25 cellular contexts compared by ENCODE assay signal in the genomic region with DNA sequence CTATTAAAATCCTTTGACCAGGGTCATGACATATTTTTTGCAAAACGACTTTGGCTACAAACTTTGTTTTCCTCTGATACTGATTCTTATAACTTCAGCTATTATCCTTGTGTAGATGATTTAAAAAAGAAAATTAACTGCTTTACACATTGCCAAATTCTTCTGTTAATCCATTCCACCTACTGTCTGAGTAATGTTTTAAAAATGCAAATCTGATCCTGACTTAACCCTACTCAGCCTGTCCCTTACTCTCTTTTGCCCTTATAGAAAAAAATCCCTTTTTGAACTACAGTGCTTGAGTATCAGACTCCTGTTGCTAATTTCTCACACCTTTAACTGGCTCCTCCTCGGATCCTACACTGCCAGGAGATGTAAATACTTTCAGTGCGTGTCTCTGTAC.
"Had no signal": no experiment of that assay in that cellular context is flagged by ENCODE, and none has a peak within 500 bp of the region (broad histone marks: within the 10 kb centered on the region; RNA-seq: fewer than 3 reads in every experiment).

No MANE protein-coding gene starts in this region.

- H3K4me3 Mint-ChIP-seq: activated T-cell treated with anti-CD3 and anti-CD28 coated beads, Interleukin-2, amount 50 U/mL, for 24 hours; central memory CD8-positive, alpha-beta T cell; natural killer cell; neural progenitor cell had no signal

- ATAC-seq: activated CD4-positive, CD25-positive, alpha-beta regulatory T cell treated with anti-CD3 and anti-CD28 coated beads, Interleukin-2, amount 50 U/mL, for 24 hours; gastrocnemius medialis; lower lobe of right lung; natural killer cell; psoas muscle; right cardiac atrium; stimulated activated naive CD8-positive, alpha-beta T cell treated with anti-CD3 and anti-CD28 coated beads, Interleukin-15, Interleukin-2, amounts not matched to agents 100 U/mL and 50 U/mL, for 24 hours had no signal

- H3K27ac Mint-ChIP-seq: activated T-cell treated with anti-CD3 and anti-CD28 coated beads, Interleukin-2, amount 50 U/mL, for 24 hours; natural killer cell; neural progenitor cell had no signal

- H3K36me3 Mint-ChIP-seq: natural killer cell had no signal

- DNase-seq: activated CD4-positive, alpha-beta T cell treated with anti-CD3 and anti-CD28 coated beads for 48 hours; activated CD4-positive, alpha-beta T cell treated with anti-CD3 and anti-CD28 coated beads, Interleukin-2, amount 50 U/mL, for 48 hours; activated CD8-positive, alpha-beta memory T cell treated with anti-CD3 and anti-CD28 coated beads, Interleukin-2, amount 50 U/mL, for 48 hours; activated gamma-delta T cell; activated naive CD4-positive, alpha-beta T cell treated with anti-CD3 and anti-CD28 coated beads, Interleukin-2, amount 50 U/mL, for 16 hours; activated T-cell treated with anti-CD3 and anti-CD28 coated beads, Interleukin-2, amount 50 U/mL, for 24 hours; amniotic stem cell; dermis blood vessel endothelial cell; effector CD4-positive, alpha-beta T cell; gastrocnemius medialis; glutamatergic neuron; left lung; lower lobe of right lung; natural killer cell; occipital lobe; psoas muscle; right cardiac atrium; stimulated activated CD4-positive, alpha-beta T cell treated with anti-CD3 and anti-CD28 coated beads, Interleukin-4, amount 100 ng/mL, for 1 hour; stimulated activated naive CD8-positive, alpha-beta T cell treated with anti-CD3 and anti-CD28 coated beads, Interleukin-15, Interleukin-2, amounts not matched to agents 100 U/mL and 50 U/mL, for 24 hours had no signal

- H3K27me3 Mint-ChIP-seq: activated T-cell treated with anti-CD3 and anti-CD28 coated beads, Interleukin-2, amount 50 U/mL, for 24 hours; central memory CD8-positive, alpha-beta T cell had no signal

- H3K36me3 ChIP-seq: breast epithelium, gastrocnemius medialis, left lung, lower lobe of right lung, neural progenitor cell, thoracic aorta had no signal

- H3K4me3 ChIP-seq: breast epithelium, gastrocnemius medialis, left lung, lower lobe of right lung, neural progenitor cell, psoas muscle, thoracic aorta had no signal

- H3K4me1 ChIP-seq: breast epithelium, gastrocnemius medialis, parathyroid adenoma, psoas muscle had no signal

- H3K9me3 Mint-ChIP-seq: neural progenitor cell had no signal

- H3K27me3 ChIP-seq: breast epithelium, gastrocnemius medialis, left lung, neural progenitor cell had no signal

- H3K27ac ChIP-seq: breast epithelium, gastrocnemius medialis, left lung, lower lobe of right lung, neural progenitor cell, parathyroid adenoma, psoas muscle, thoracic aorta had no signal

- H3K9me3 ChIP-seq: breast epithelium, gastrocnemius medialis, left lung, lower lobe of right lung, psoas muscle, thoracic aorta had no signal

- H3K4me1 Mint-ChIP-seq: central memory CD8-positive, alpha-beta T cell; natural killer cell had no signal
